Comparison of ENCODE assay signal across 8 cellular contexts in genomic region chr5:75512383-75513074, GRCh38. TPM values are rescaled to one million over a fixed set of nuclear protein-coding genes. Genes with fewer than 3 reads are reported as not detected.
DNase-seq lines count a peak whose midpoint lies in the region; ATAC-seq and TF ChIP-seq lines count a peak whose summit lies in the region.

No MANE protein-coding gene starts in this region.

- CTCF ChIA-PET in Panc1 (lab: Charles Lee), result no interaction called here

- peak overlapping the region; percentile 98 for H3K27ac ChIP-seq in Panc1 (ENCODE audit: low read length)
- peak overlapping the region; percentile 90 for H3K27ac ChIP-seq in rectal smooth muscle tissue (ENCODE audit: low read depth, low read length)

- intact Hi-C loops in Panc1 (cut with micrococcal nuclease; ENCODE audit: unreplicated experiment), result loop anchor here (5.0 kb wide), 1 partner anchor 55 kb away; no protein-coding TSS in a partner anchor

- POLR2A ChIA-PET in Panc1 (lab: Charles Lee), result interaction anchor here (0.7 kb wide), 1 partner anchor 67 kb away, joined by 3 read pairs; no protein-coding TSS in a partner anchor

- H3K4me3 ChIP-seq in Panc1 (ENCODE audit: low read depth in 2 of 2, low read length in 2 of 2), result peak overlapping the region; percentile 87 to 98
- peak overlapping the region; percentile 75 for H3K4me3 ChIP-seq in epithelial cell of proximal tubule (ENCODE audit: low read depth, low read length)
- H3K4me3 ChIP-seq in rectal smooth muscle tissue (ENCODE audit: low read length), result peak overlapping the region; percentile 98

- TSS peak; percentile 72 for BruUV-seq in Panc1 (replicated peaks; lab: Mats Ljungman, UMichigan)

- H3K9ac ChIP-seq in rectal smooth muscle tissue (ENCODE audit: low read length), result no peak overlapping the region

- H3K9me3 ChIP-seq in Panc1 (ENCODE audit: control insufficient read depth, insufficient read depth, low read depth, low read length), result no peaks in the 10 kb centered on the region

- no peak for TF ChIP-seq CTCF in Panc1 (IDR thresholded peaks at IDR 0.05)
- TF ChIP-seq CTCF in epithelial cell of proximal tubule (conservative IDR thresholded peaks at IDR 0.05; ENCODE audit: low read depth, low read length), result no peak

- DNase-seq in SHP77 treated with DMSO at 0.1 percent for 48 hours (lab: John Stamatoyannopoulos, UW) (peak; percentile 28), SHP77 (lab: John Stamatoyannopoulos, UW) (no peak), Panc1 (ENCODE audit: low read depth, low spot score) (no peak), epithelial cell of proximal tubule (ENCODE audit: low read depth) (no peak), GF-D8 (lab: John Stamatoyannopoulos, UW) (no peak)
- no peak for DNase-seq in stimulated activated CD4-positive, alpha-beta T cell treated with anti-CD3 and anti-CD28 coated beads, Interleukin-2, amount 100 ng/mL, for 48 hours

- H3K4me1 ChIP-seq in Panc1 (ENCODE audit: control insufficient read depth, insufficient read depth, low read length) (peaks cover 9% of the 10 kb centered on the region), rectal smooth muscle tissue (ENCODE audit: control insufficient read depth, insufficient read depth, low read length) (peaks cover 7% of the 10 kb centered on the region)

- no peak for ATAC-seq in Panc1
- no peak for ATAC-seq in HG02610 (IDR thresholded peaks at IDR 0.05; ENCODE audit: unreplicated experiment)

- H3K27me3 ChIP-seq in Panc1 (ENCODE audit: control insufficient read depth, insufficient read depth, low read length) (no peaks in the 10 kb centered on the region), rectal smooth muscle tissue (ENCODE audit: control insufficient read depth, insufficient read depth, low read length) (no peaks in the 10 kb centered on the region)

- H3K36me3 ChIP-seq in Panc1 (ENCODE audit: control insufficient read depth, insufficient read depth, low read length) (no peaks in the 10 kb centered on the region; the same call in 1 of the 2 replicates), rectal smooth muscle tissue (ENCODE audit: control insufficient read depth, insufficient read depth, low read length) (no peaks in the 10 kb centered on the region)

- in situ Hi-C loops in Panc1 (cut with HindIII; ENCODE audit: low pct_unique_long_range_greater_than_20kb, low sequenced_read_pairs), result no loop called here

RNA-seq across cellular contexts. Expression of gene POLK, which starts 0.8 kb away (rescaled TPM):
- total RNA-seq in Panc1 (2021; ENCODE audit: unreplicated experiment), result 21.3 TPM
- polyA plus RNA-seq in Panc1 (2012; ENCODE audit: insufficient read length), result 6.3 TPM
- 14.0 and 25.7 TPM in 2 replicates for total RNA-seq in epithelial cell of proximal tubule

RNA-seq across cellular contexts. Expression of gene CERT1, which starts 1.1 kb away (rescaled TPM):
- total RNA-seq in Panc1 (2021; ENCODE audit: unreplicated experiment) (26.7 TPM), epithelial cell of proximal tubule (7.3 and 11.7 TPM in 2 replicates)
- polyA plus RNA-seq in Panc1 (2012; ENCODE audit: insufficient read length), result 20.3 TPM
